In genomic region chr1:8922962-8923361, GRCh38 we compare ENCODE assay signal across 29 cellular contexts. TPM values are rescaled to one million over a fixed set of nuclear protein-coding genes. Genes with fewer than 3 reads are reported as not detected.
"Had no signal": no experiment of that assay in that cellular context is flagged by ENCODE, and none has a peak within 500 bp of the region (broad histone marks: within the 10 kb centered on the region; RNA-seq: fewer than 3 reads in every experiment).

No MANE protein-coding gene starts in this region.

- ATAC-seq: effector memory CD8-positive, alpha-beta T cell; foreskin keratinocyte; gastrocnemius medialis; heart left ventricle had no signal

- H3K4me3 ChIP-seq: esophagus muscularis mucosa, gastrocnemius medialis, heart left ventricle had no signal

- H3K27ac ChIP-seq: brain microvascular endothelial cell, esophagus muscularis mucosa, foreskin keratinocyte, gastrocnemius medialis, heart left ventricle had no signal

- H3K9me3 ChIP-seq: esophagus muscularis mucosa, gastrocnemius medialis, heart left ventricle had no signal

- H3K36me3 ChIP-seq: brain microvascular endothelial cell, esophagus muscularis mucosa, gastrocnemius medialis, heart left ventricle had no signal

- H3K4me3 Mint-ChIP-seq: activated CD4-positive, alpha-beta T cell treated with anti-CD3 and anti-CD28 coated beads, Interleukin-2, amount 10 ng/mL, durations not matched to agents 7 days and 5 days had no signal

- H3K27me3 ChIP-seq: esophagus muscularis mucosa, gastrocnemius medialis, heart left ventricle had no signal

- H3K9me3 Mint-ChIP-seq: effector memory CD8-positive, alpha-beta T cell had no signal

- H3K27me3 Mint-ChIP-seq: activated CD4-positive, alpha-beta T cell treated with anti-CD3 and anti-CD28 coated beads, Interleukin-2, amount 10 ng/mL, durations not matched to agents 7 days and 5 days; effector memory CD8-positive, alpha-beta T cell had no signal

- DNase-seq: activated CD4-positive, alpha-beta T cell treated with anti-CD3 and anti-CD28 coated beads for 4 hours; activated CD4-positive, alpha-beta T cell treated with anti-CD3 and anti-CD28 coated beads, Interleukin-2, amount 10 ng/mL, durations not matched to agents 7 days and 5 days; activated CD4-positive, alpha-beta T cell treated with anti-CD3 and anti-CD28 coated beads, Interleukin-2, amount 50 U/mL, for 4 hours; activated CD4-positive, CD25-positive, alpha-beta regulatory T cell; activated CD4-positive, CD25-positive, alpha-beta regulatory T cell treated with anti-CD3 and anti-CD28 coated beads, Interleukin-2, amount 50 U/mL, for 72 hours; activated CD8-positive, alpha-beta memory T cell treated with anti-CD3 and anti-CD28 coated beads, Interleukin-2, amount 50 U/mL, for 48 hours; activated gamma-delta T cell; activated naive CD4-positive, alpha-beta T cell; activated naive CD4-positive, alpha-beta T cell treated with anti-CD3 and anti-CD28 coated beads, Interleukin-2, amount 50 U/mL, for 16 hours; activated T-cell treated with anti-CD3 and anti-CD28 coated beads, Interleukin-2, amount 50 U/mL, for 48 hours; amniotic stem cell; anterior cingulate cortex; brain microvascular endothelial cell; cortex of kidney; dermis blood vessel endothelial cell; effector CD4-positive, alpha-beta T cell; effector memory CD8-positive, alpha-beta T cell; erythroblast; foreskin keratinocyte; gastrocnemius medialis; glutamatergic neuron; heart left ventricle; hypothalamus; T-helper 2 cell had no signal

- H3K4me1 ChIP-seq: foreskin keratinocyte, gastrocnemius medialis had no signal

RNA-seq across cellular contexts. Expression of gene CA6, which starts 22.7 kb away (rescaled TPM):
- total RNA-seq: astrocyte, bronchial epithelial cell, cardiac septum, chondrocyte, dermis blood vessel endothelial cell, esophagus muscularis mucosa, foreskin keratinocyte, gastrocnemius medialis, heart left ventricle had no signal
